10 cellular contexts compared by ENCODE assay signal in genomic region chr18:12287131-12287681, GRCh38. TPM values are rescaled to one million over a fixed set of nuclear protein-coding genes. Genes with fewer than 3 reads are reported as not detected.
DNase-seq lines count a peak whose midpoint lies in the region; ATAC-seq, FAIRE-seq and TF ChIP-seq lines count a peak whose summit lies in the region.
"Had no signal": no experiment of that assay in that cellular context is flagged by ENCODE, and none has a peak within 500 bp of the region (broad histone marks: within the 10 kb centered on the region; RNA-seq: fewer than 3 reads in every experiment).

No MANE protein-coding gene starts in this region.

- no peaks in the 10 kb centered on the region for H4K20me1 ChIP-seq in endothelial cell of umbilical vein (replicated peaks; ENCODE audit: control insufficient read depth, extremely low read depth, insufficient read depth, low read length)

- ATAC-seq in lung (ENCODE audit: insufficient read depth, low FRiP score) (peak; percentile 63), HG02642 (IDR thresholded peaks at IDR 0.05; ENCODE audit: poor library complexity, unreplicated experiment) (no peak)

- no peaks in the 10 kb centered on the region for H3K9me3 ChIP-seq in NT2/D1 (ENCODE audit: insufficient read depth, low read length)
- no peaks in the 10 kb centered on the region for H3K9me3 ChIP-seq in endothelial cell of umbilical vein (replicated peaks; ENCODE audit: control insufficient read depth, insufficient read depth, low read length)
- H3K9me3 ChIP-seq in lung (ENCODE audit: control insufficient read depth in 2 of 2, insufficient read depth in 1 of 2, low read length in 1 of 2): no peaks in the 10 kb centered on the region
- H3K9me3 ChIP-seq in suprapubic skin: no peaks in the 10 kb centered on the region
- H3K9me3 ChIP-seq: HAP-1 had no signal

- H2AFZ ChIP-seq in endothelial cell of umbilical vein (ENCODE audit: low read depth, low read length): peak overlapping the region; percentile 48

- TF ChIP-seq CTCF in endothelial cell of umbilical vein (IDR thresholded peaks at IDR 0.05; ENCODE audit: extremely low read depth in 1 of 2, insufficient read depth in 1 of 2, low read depth in 1 of 2, low read length in 2 of 2) (no peak), lung (IDR thresholded peaks at IDR 0.05; ENCODE audit: control extremely low read depth, extremely low read depth) (no peak), suprapubic skin (IDR thresholded peaks at IDR 0.05) (no peak)

- no peaks in the 10 kb centered on the region for H3K9me1 ChIP-seq in endothelial cell of umbilical vein (replicated peaks; ENCODE audit: control insufficient read depth, extremely low read depth, insufficient read depth, low read length)

- H3K27ac ChIP-seq in endothelial cell of umbilical vein (ENCODE audit: insufficient read depth, low read depth, low read length) (no peak overlapping the region), lung (ENCODE audit: low read depth in 1 of 2, low read length in 1 of 2) (peak overlapping the region in 1 of 2 donors; percentile 84), suprapubic skin (peak overlapping the region; percentile 79)

- no peak overlapping the region for H3K27ac Mint-ChIP-seq in activated CD4-positive, alpha-beta T cell treated with anti-CD3 and anti-CD28 coated beads, Interleukin-2, amount 10 ng/mL, durations not matched to agents 7 days and 5 days

- TF ChIP-seq POLR2A in endothelial cell of umbilical vein (IDR thresholded peaks at IDR 0.05; ENCODE audit: low read depth, low read length) (no peak), suprapubic skin (IDR thresholded peaks at IDR 0.05) (no peak)

- peaks cover 3% of the 10 kb centered on the region for H3K4me1 Mint-ChIP-seq in activated CD4-positive, alpha-beta T cell treated with anti-CD3 and anti-CD28 coated beads, Interleukin-2, amount 10 ng/mL, durations not matched to agents 7 days and 5 days

- WGBS in lung, 2 donors: 17 to 27% methylated on average over 35 to 37 of the region's 37 CpGs
- WGBS in suprapubic skin: no CpG with 5 or more reads among the region's 37 CpGs

- no peaks in the 10 kb centered on the region for H3K79me2 ChIP-seq in endothelial cell of umbilical vein (ENCODE audit: control insufficient read depth, insufficient read depth, low read length)

- intact Hi-C loops in endothelial cell of umbilical vein (cut with micrococcal nuclease): loop anchor here (10.0 kb wide), 1 partner anchor 368 kb away; the partner anchor contains the start of gene SPIRE1

- TF ChIP-seq EP300 in suprapubic skin (IDR thresholded peaks at IDR 0.05): no peak

- BruUV-seq in endothelial cell of umbilical vein (replicated peaks; lab: Mats Ljungman, UMichigan): no TSS peak

- H3K27me3 ChIP-seq in NT2/D1 (ENCODE audit: insufficient read depth, insufficient read length) (peaks cover 22% of the 10 kb centered on the region), endothelial cell of umbilical vein (ENCODE audit: control insufficient read depth in 2 of 2, insufficient read depth in 2 of 2, low read length in 2 of 2) (peaks cover 0 to 2% of the 10 kb centered on the region in 2 experiments), lung (ENCODE audit: control insufficient read depth, insufficient read depth) (no peaks in the 10 kb centered on the region), suprapubic skin (no peaks in the 10 kb centered on the region)

- no peaks in the 10 kb centered on the region for H3K36me3 ChIP-seq in NT2/D1 (ENCODE audit: insufficient read depth, insufficient read length, low read length)
- H3K36me3 ChIP-seq in endothelial cell of umbilical vein (ENCODE audit: control insufficient read depth in 2 of 2, extremely low read depth in 1 of 2, insufficient read depth in 2 of 2, low read length in 2 of 2): no peaks in the 10 kb centered on the region
- no peaks in the 10 kb centered on the region for H3K36me3 ChIP-seq in lung (ENCODE audit: control insufficient read depth in 2 of 2, insufficient read depth in 2 of 2, low read length in 2 of 2)
- no peaks in the 10 kb centered on the region for H3K36me3 ChIP-seq in suprapubic skin
- H3K36me3 ChIP-seq: HAP-1 had no signal

- CTCF ChIA-PET in endothelial cell of umbilical vein (lab: Charles Lee): interaction anchor here (0.7 to 7.7 kb wide), 10 partner anchors 8 to 41 kb away, joined by 3 to 102 read pairs (median 8); partner anchors contain the start of gene TUBB6
- CTCF ChIA-PET in activated CD4-positive, alpha-beta T cell treated with anti-CD3 and anti-CD28 coated beads, Interleukin-2, amount 10 ng/mL, durations not matched to agents 7 days and 5 days (lab: Charles Lee): interaction anchor here (1.2 to 2.1 kb wide), 2 partner anchors 15 to 35 kb away, joined by 3 to 5 read pairs; no protein-coding TSS in a partner anchor

- peaks cover 37% of the 10 kb centered on the region for H3K27me3 Mint-ChIP-seq in activated CD4-positive, alpha-beta T cell treated with anti-CD3 and anti-CD28 coated beads, Interleukin-2, amount 10 ng/mL, durations not matched to agents 7 days and 5 days

- no peaks in the 10 kb centered on the region for H3K9me3 Mint-ChIP-seq in activated CD4-positive, alpha-beta T cell treated with anti-CD3 and anti-CD28 coated beads, Interleukin-2, amount 10 ng/mL, durations not matched to agents 7 days and 5 days

- H3K4me3 Mint-ChIP-seq in activated CD4-positive, alpha-beta T cell treated with anti-CD3 and anti-CD28 coated beads, Interleukin-2, amount 10 ng/mL, durations not matched to agents 7 days and 5 days: no peak overlapping the region

- H3K4me1 ChIP-seq in NT2/D1 (ENCODE audit: insufficient read depth, insufficient read length): peaks cover 2% of the 10 kb centered on the region
- peaks cover 6% of the 10 kb centered on the region for H3K4me1 ChIP-seq in endothelial cell of umbilical vein (ENCODE audit: control insufficient read depth, extremely low read depth, insufficient read depth, low read length)
- peaks cover 0 to 2% of the 10 kb centered on the region in 2 donors for H3K4me1 ChIP-seq in lung (ENCODE audit: control insufficient read depth in 2 of 2, insufficient read depth in 2 of 2, low read length in 2 of 2)
- peaks cover 20% of the 10 kb centered on the region for H3K4me1 ChIP-seq in suprapubic skin
- H3K4me1 ChIP-seq: HAP-1 had no signal

- peak overlapping the region; percentile 44 for H3K4me2 ChIP-seq in endothelial cell of umbilical vein (ENCODE audit: insufficient read depth, low read length)

- dilution Hi-C loops in endothelial cell of umbilical vein (cut with MboI; ENCODE audit: extremely low pct_ligation_motif_present, low sequenced_read_pairs): no loop called here

- peak overlapping the region; percentile 37 for H3K9ac ChIP-seq in NT2/D1 (ENCODE audit: insufficient read length, low read depth)
- no peak overlapping the region for H3K9ac ChIP-seq in endothelial cell of umbilical vein (replicated peaks; ENCODE audit: extremely low read depth, insufficient read depth, low read length)

- FAIRE-seq in endothelial cell of umbilical vein (lab: Jason Lieb, UNC): no peak

- H3K36me3 Mint-ChIP-seq in activated CD4-positive, alpha-beta T cell treated with anti-CD3 and anti-CD28 coated beads, Interleukin-2, amount 10 ng/mL, durations not matched to agents 7 days and 5 days (ENCODE audit: low read depth): no peaks in the 10 kb centered on the region

- DNase-seq in NT2/D1 (ENCODE audit: low read depth, low spot score) (no peak), endothelial cell of umbilical vein (ENCODE audit: low read depth, low spot score) (no peak), lung (ENCODE audit: low spot score) (no peak), suprapubic skin (ENCODE audit: low spot score in 2 of 2) (peak in 1 of 2 donors; percentile 61), DMS 273 treated with DMSO at 0.1 percent for 48 hours (lab: John Stamatoyannopoulos, UW) (no peak), NCI-H345 treated with DMSO at 0.1 percent for 48 hours (lab: John Stamatoyannopoulos, UW; ENCODE audit: unreplicated experiment) (no peak)
- DNase-seq in activated CD4-positive, alpha-beta T cell treated with anti-CD3 and anti-CD28 coated beads, Interleukin-2, amount 10 ng/mL, durations not matched to agents 7 days and 5 days: no peak
- DNase-seq: activated T-cell treated with anti-CD3 and anti-CD28 coated beads for 4 hours had no signal

- POLR2A ChIA-PET in endothelial cell of umbilical vein (lab: Charles Lee): interaction anchor here (1.1 to 2.2 kb wide), 4 partner anchors 9 to 24 kb away, joined by 3 to 11 read pairs (median 4); partner anchors contain the start of gene TUBB6
- POLR2A ChIA-PET in activated CD4-positive, alpha-beta T cell treated with anti-CD3 and anti-CD28 coated beads, Interleukin-2, amount 10 ng/mL, durations not matched to agents 7 days and 5 days (lab: Charles Lee): no interaction called here

- H3K4me3 ChIP-seq in NT2/D1 (ENCODE audit: insufficient read length, low read depth): no peak overlapping the region
- H3K4me3 ChIP-seq in endothelial cell of umbilical vein (replicated peaks in 1 of 3; ENCODE audit: insufficient read depth in 1 of 3, low read depth in 1 of 3, low read length in 3 of 3): peak overlapping the region in 1 of 3 experiments; percentile 47
- H3K4me3 ChIP-seq in lung: no peak overlapping the region
- peak overlapping the region; percentile 53 for H3K4me3 ChIP-seq in suprapubic skin
- H3K4me3 ChIP-seq: HAP-1 had no signal

RNA-seq across cellular contexts. Expression of gene TUBB6, which starts 20.8 kb away (rescaled TPM):
- 440 and 449 TPM in 2 replicates for total RNA-seq in endothelial cell of umbilical vein
- polyA plus RNA-seq in endothelial cell of umbilical vein: 747 and 957 TPM in 2 replicates
- polyA plus RNA-seq in endothelial cell of umbilical vein (2011; cell fraction: cytosol; rRNA removed): 533 and 584 TPM in 2 replicates
- 404 and 414 TPM in 2 replicates for polyA plus RNA-seq in endothelial cell of umbilical vein (2011; cell fraction: nucleus; rRNA removed)
- polyA plus RNA-seq in endothelial cell of umbilical vein (2012): 451 and 542 TPM in 2 replicates
- 433 and 508 TPM in 2 replicates for polyA minus RNA-seq in endothelial cell of umbilical vein
- 96.5 TPM for polyA minus RNA-seq in endothelial cell of umbilical vein (2011; cell fraction: cytosol; rRNA and poly(A)+ RNA removed)
- polyA minus RNA-seq in endothelial cell of umbilical vein (2011; cell fraction: nucleus; rRNA and poly(A)+ RNA removed): 155 and 234 TPM in 2 replicates
- 100 to 1,000 TPM in 1 of 2 donors, 10 to 100 TPM in 1; 57.8 to 157 TPM for total RNA-seq in lung
- 100 to 1,000 TPM in 1 of 2 donors, 10 to 100 TPM in 1; 77.2 to 142 TPM for polyA plus RNA-seq in lung
- 100 to 1,000 TPM; 211 to 298 (median 220) TPM for total RNA-seq in suprapubic skin
- total RNA-seq in activated CD4-positive, alpha-beta T cell treated with anti-CD3 and anti-CD28 coated beads, Interleukin-2, amount 10 ng/mL, durations not matched to agents 7 days and 5 days: 1 to 10 TPM in 1 of 2 experiments, under 1 TPM in 1; 0.69 to 1.2 TPM

RNA-seq across cellular contexts. Expression of gene CIDEA, which starts 33.0 kb away (rescaled TPM):
- 0.42 and 1.8 TPM in 2 replicates for total RNA-seq in endothelial cell of umbilical vein
- not detected in 2 replicates for polyA plus RNA-seq in endothelial cell of umbilical vein
- not detected in 2 replicates for polyA plus RNA-seq in endothelial cell of umbilical vein (2011; cell fraction: cytosol; rRNA removed)
- polyA plus RNA-seq in endothelial cell of umbilical vein (2011; cell fraction: nucleus; rRNA removed): not detected in 2 replicates
- not detected in 2 replicates for polyA plus RNA-seq in endothelial cell of umbilical vein (2012)
- polyA minus RNA-seq in endothelial cell of umbilical vein: not detected in 2 replicates
- polyA minus RNA-seq in endothelial cell of umbilical vein (2011; cell fraction: cytosol; rRNA and poly(A)+ RNA removed): not detected
- not detected in 2 replicates for polyA minus RNA-seq in endothelial cell of umbilical vein (2011; cell fraction: nucleus; rRNA and poly(A)+ RNA removed)
- 1 to 10 TPM in 1 of 2 donors, not detected in 1; 1.2 TPM for total RNA-seq in lung
- polyA plus RNA-seq in lung: not detected
- 10 to 100 TPM; 17.5 to 72.2 (median 36.4) TPM for total RNA-seq in suprapubic skin
- not detected for total RNA-seq in activated CD4-positive, alpha-beta T cell treated with anti-CD3 and anti-CD28 coated beads, Interleukin-2, amount 10 ng/mL, durations not matched to agents 7 days and 5 days

Comparison
In these comparisons a context has a peak if more than half of its experiments do, and no peak if none do; other contexts are left out.
1. RNA of gene TUBB6, which starts 20.8 kb away (total RNA-seq): 440 to 449 TPM in endothelial cell of umbilical vein, 211 to 298 TPM in suprapubic skin and 57.8 to 157 TPM in lung; 0.69 to 1.2 TPM in activated CD4-positive, alpha-beta T cell treated with anti-CD3 and anti-CD28 coated beads, Interleukin-2, amount 10 ng/mL, durations not matched to agents 7 days and 5 days; every median in the first group is over 10 times any median in the second.